19 cellular contexts compared by ENCODE assay signal in the genomic region with DNA sequence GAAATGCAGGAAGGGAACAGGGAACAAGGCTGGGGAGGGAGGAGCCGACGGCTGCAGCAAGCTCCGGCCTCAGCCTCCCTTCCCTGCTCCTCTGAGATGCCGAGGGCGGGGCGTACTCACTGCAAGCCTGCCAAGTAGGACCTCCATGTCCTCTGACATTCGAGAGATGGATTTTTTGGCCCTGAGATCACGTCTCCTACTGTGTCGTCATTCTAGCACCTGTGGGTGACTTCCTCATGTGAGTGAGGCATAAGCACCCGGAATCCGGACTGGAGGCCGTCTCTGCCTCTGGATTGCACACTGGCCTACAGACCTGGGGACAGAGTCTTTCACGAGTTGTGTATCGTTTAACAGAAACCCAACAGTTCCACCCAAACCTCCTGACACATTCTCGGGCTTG.
"Had no signal": no experiment of that assay in that cellular context is flagged by ENCODE, and none has a peak within 500 bp of the region (broad histone marks: within the 10 kb centered on the region; RNA-seq: fewer than 3 reads in every experiment).

No MANE protein-coding gene starts in this region.

- H3K27ac Mint-ChIP-seq: activated naive CD4-positive, alpha-beta T cell treated with anti-CD3 and anti-CD28 coated beads for 36 hours; activated naive CD8-positive, alpha-beta T cell treated with anti-CD3 and anti-CD28 coated beads, Interleukin-2, amount 50 U/mL, for 24 hours had no signal

- H3K27me3 Mint-ChIP-seq: activated naive CD8-positive, alpha-beta T cell treated with anti-CD3 and anti-CD28 coated beads, Interleukin-2, amount 50 U/mL, for 24 hours; central memory CD8-positive, alpha-beta T cell had no signal

- H3K4me2 ChIP-seq: SK-N-SH had no signal

- ATAC-seq: activated CD4-positive, CD25-positive, alpha-beta regulatory T cell treated with anti-CD3 and anti-CD28 coated beads, Interleukin-2, amount 50 U/mL, for 24 hours; activated naive CD8-positive, alpha-beta T cell treated with anti-CD3 and anti-CD28 coated beads, Interleukin-2, amount 50 U/mL, for 24 hours; activated T-cell treated with anti-CD3 and anti-CD28 coated beads, Interleukin-2, amount 50 U/mL, for 4 hours; left lobe of liver; pancreas had no signal

- H3K4me3 Mint-ChIP-seq: activated naive CD4-positive, alpha-beta T cell treated with anti-CD3 and anti-CD28 coated beads for 36 hours; activated naive CD8-positive, alpha-beta T cell treated with anti-CD3 and anti-CD28 coated beads, Interleukin-2, amount 50 U/mL, for 24 hours; activated T-cell treated with anti-CD3 and anti-CD28 coated beads, Interleukin-2, amount 50 U/mL, for 4 hours; central memory CD8-positive, alpha-beta T cell; neural crest cell had no signal

- H3K9me3 Mint-ChIP-seq: activated naive CD4-positive, alpha-beta T cell treated with anti-CD3 and anti-CD28 coated beads for 36 hours; activated naive CD8-positive, alpha-beta T cell treated with anti-CD3 and anti-CD28 coated beads, Interleukin-2, amount 50 U/mL, for 24 hours; activated T-cell treated with anti-CD3 and anti-CD28 coated beads, Interleukin-2, amount 50 U/mL, for 4 hours; central memory CD8-positive, alpha-beta T cell; neural crest cell had no signal

- H3K9me3 ChIP-seq: pancreas, SK-N-SH, tibial artery had no signal

- H3K27me3 ChIP-seq: pancreas, tibial artery had no signal

- H3K27ac ChIP-seq: coronary artery, pancreas had no signal

- H3K4me3 ChIP-seq: coronary artery, pancreas, tibial artery had no signal

- H3K9ac ChIP-seq: SK-N-SH had no signal

- DNase-seq: activated CD4-positive, alpha-beta T cell treated with anti-CD3 and anti-CD28 coated beads, Interleukin-2, amount 50 U/mL, for 1 hour; activated CD8-positive, alpha-beta memory T cell treated with anti-CD3 and anti-CD28 coated beads, Interleukin-2, amount 50 U/mL, for 4 hours; activated naive CD4-positive, alpha-beta T cell treated with anti-CD3 and anti-CD28 coated beads for 36 hours; activated naive CD8-positive, alpha-beta T cell treated with anti-CD3 and anti-CD28 coated beads, Interleukin-2, amount 50 U/mL, for 24 hours; activated T-cell treated with anti-CD3 and anti-CD28 coated beads, Interleukin-2, amount 50 U/mL, for 4 hours; hippocampal formation; kidney; midbrain; pancreas; SK-N-SH; stimulated activated naive CD4-positive, alpha-beta T cell; T-helper 1 cell; T1000 had no signal
